Comparison of ENCODE assay signal across 1 cellular context in the genomic region with DNA sequence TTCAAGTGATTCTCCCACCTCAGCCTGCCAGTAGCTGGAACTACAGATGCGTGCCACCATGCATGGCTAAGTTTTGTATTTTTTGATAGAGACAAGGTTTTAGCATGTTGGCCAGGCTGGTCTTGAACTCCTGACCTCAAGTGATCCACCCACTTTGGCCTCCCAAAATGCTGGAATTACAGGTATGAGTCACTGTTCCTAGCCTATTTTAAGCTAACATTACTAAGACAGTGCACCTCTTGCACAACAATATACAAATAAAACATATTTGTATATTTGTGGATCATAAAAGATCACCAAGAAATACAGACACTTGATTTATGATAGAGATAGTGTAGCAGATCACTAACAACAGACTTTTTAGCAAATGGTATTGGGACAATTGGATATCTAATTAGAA.
TF ChIP-seq lines count a peak whose summit lies in the region.

No MANE protein-coding gene starts in this region.

TF ChIP-seq in K562, 482 proteins besides CTCF, POLR2A, EP300 and RAD21 (continued from another document):
- TF ChIP-seq, protein P1, sequence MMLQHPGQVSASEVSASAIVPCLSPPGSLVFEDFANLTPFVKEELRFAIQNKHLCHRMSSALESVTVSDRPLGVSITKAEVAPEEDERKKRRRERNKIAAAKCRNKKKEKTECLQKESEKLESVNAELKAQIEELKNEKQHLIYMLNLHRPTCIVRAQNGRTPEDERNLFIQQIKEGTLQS (IDR thresholded peaks at IDR 0.05) = peak; percentile 12; the same call in 1 of the 2 replicates
- TF ChIP-seq, protein P1 (CRISPR knock-in tag; conservative IDR thresholded peaks at IDR 0.05) = no peak
- no peak for TF ChIP-seq CEBPG (CRISPR knock-in tag; IDR thresholded peaks at IDR 0.05)
- TF ChIP-seq CEBPG (tag; conservative IDR thresholded peaks at IDR 0.05 in 1 of 2, IDR thresholded peaks at IDR 0.05 in 1 of 2) = peak in 1 of 2 experiments; percentile 42; a peak in 1 of 4 replicates
